In the genomic region with DNA sequence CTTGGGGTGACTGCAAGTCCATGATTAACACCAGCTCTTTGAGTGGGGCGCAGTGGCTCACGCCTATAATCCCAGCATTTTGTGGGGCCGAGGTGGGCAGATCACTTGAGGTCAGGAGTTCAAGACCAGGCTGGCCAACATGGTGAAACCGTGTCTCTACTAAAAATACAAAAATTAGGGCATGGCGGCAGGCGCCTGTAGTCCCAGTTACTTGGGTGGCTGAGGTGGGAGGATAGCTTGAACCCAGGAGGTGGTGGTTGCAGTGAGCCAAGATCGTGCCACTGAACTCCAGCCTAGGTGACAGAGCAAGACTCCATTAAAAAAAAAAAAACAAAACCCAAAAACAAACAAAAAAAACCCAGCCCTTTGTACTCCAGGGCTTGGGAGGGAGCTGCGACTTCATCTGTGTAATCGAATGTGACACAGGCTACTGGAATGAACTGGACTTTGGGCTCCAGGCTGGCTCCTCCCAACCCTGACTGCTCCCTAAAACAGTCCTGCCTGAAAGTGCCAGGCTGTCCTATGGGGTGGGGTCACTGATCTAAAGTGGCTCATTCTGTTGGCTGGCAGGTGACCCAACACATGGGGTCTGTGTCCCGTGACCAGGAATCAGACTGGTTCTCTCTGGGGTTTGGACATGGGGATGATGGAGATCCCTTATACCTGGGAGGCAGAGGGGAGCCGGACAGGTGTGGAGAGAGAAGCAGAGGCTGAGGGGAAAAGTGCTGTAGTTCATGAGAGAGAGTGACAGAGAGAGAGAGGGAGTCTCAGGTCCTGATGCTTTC, we compare ENCODE assay signal across 1 cellular context.
TF ChIP-seq lines count a peak whose summit lies in the region.

No MANE protein-coding gene starts in this region.

TF ChIP-seq in K562, 482 proteins besides CTCF, POLR2A, EP300 and RAD21:
- TF ChIP-seq HDAC2 (IDR thresholded peaks at IDR 0.05) (no peak), ZNF57 (CRISPR knock-in tag; IDR thresholded peaks at IDR 0.05) (no peak), ILK (tag; IDR thresholded peaks at IDR 0.05; ENCODE audit: borderline replicate concordance, low read depth) (no peak), MEF2D (tag; conservative IDR thresholded peaks at IDR 0.05; ENCODE audit: low read depth) (0 out of 2 replicates have a peak, but pooled peaks have one; percentile 32), BRF1 (IDR thresholded peaks at IDR 0.05; ENCODE audit: borderline replicate concordance, extremely low read depth, insufficient read length) (no peak), ADNP (tag; IDR thresholded peaks at IDR 0.05) (no peak), FOSL1 (tag; conservative IDR thresholded peaks at IDR 0.05) (0 out of 2 replicates have a peak, but pooled peaks have one; percentile 4), FOXA3 (CRISPR knock-in tag; conservative IDR thresholded peaks at IDR 0.05 in 1 of 2, IDR thresholded peaks at IDR 0.05 in 1 of 2) (no peak), ZNF311 (CRISPR knock-in tag; IDR thresholded peaks at IDR 0.05) (no peak)
- TF ChIP-seq, protein P1, sequence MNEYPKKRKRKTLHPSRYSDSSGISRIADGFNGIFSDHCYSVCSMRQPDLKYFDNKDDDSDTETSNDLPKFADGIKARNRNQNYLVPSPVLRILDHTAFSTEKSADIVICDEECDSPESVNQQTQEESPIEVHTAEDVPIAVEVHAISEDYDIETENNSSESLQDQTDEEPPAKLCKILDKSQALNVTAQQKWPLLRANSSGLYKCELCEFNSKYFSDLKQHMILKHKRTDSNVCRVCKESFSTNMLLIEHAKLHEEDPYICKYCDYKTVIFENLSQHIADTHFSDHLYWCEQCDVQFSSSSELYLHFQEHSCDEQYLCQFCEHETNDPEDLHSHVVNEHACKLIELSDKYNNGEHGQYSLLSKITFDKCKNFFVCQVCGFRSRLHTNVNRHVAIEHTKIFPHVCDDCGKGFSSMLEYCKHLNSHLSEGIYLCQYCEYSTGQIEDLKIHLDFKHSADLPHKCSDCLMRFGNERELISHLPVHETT (CRISPR knock-in tag; conservative IDR thresholded peaks at IDR 0.05 in 1 of 2, IDR thresholded peaks at IDR 0.05 in 1 of 2), result 0 out of 4 replicates have a peak, but pooled peaks of 1 of the 2 experiments have one; percentile 1
TF ChIP-seq in K562: peak in this region for 3.
